In the genomic region with DNA sequence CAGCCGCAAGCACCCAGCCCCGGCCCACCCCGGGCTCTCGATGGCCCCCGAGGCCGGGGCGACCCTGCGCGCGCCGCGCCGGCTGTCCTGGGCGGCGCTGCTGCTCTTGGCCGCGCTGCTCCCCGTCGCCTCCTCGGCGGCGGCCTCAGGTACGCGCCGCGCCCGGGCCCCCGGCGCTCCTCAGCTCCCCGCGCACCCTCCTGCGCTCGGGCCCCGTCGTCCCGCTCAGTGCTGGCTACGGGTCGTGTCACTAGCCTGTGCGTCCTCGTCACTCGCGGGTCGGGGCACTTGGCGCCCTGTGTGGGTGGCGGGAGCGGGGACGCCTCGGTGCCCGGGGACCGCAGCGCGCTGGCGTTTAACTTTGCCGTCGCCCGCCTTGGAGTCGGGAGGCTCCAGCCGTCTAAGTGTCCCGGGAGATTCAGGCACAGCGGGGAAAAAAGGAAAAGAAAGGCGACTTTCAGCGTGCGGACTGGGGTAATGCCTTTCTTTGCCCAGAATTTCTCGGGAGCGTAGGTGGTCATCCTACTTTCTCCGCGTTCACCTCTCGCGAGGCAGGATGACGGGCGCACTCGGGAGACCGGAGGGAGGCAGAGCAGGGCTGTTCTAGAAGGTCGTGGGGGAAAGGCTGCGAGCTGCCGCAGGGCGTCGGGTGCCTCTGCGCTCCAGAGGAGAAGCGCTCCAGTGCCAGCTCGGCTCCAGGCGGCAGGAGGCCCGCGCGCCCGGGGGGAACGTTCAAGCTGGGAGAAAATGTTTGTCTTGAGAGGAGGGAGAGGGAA, we compare ENCODE assay signal across 8 cellular contexts.
DNase-seq lines count a peak whose midpoint lies in the region; ATAC-seq and TF ChIP-seq lines count a peak whose summit lies in the region.

No MANE protein-coding gene starts in this region.

- H3K36me3 Mint-ChIP-seq in stimulated activated naive CD8-positive, alpha-beta T cell treated with anti-CD3 and anti-CD28 coated beads, Interleukin-15, Interleukin-2, amounts not matched to agents 100 ng/mL and 50 ng/mL, for 24 hours (ENCODE audit: low read depth), result no peaks in the 10 kb centered on the region

- peak overlapping the region; percentile 51 for H3K4me3 ChIP-seq in astrocyte of the cerebellum (ENCODE audit: low read depth, low read length)

- H3K27me3 Mint-ChIP-seq in stimulated activated naive CD8-positive, alpha-beta T cell treated with anti-CD3 and anti-CD28 coated beads, Interleukin-15, Interleukin-2, amounts not matched to agents 100 ng/mL and 50 ng/mL, for 24 hours, result peaks cover 84% of the 10 kb centered on the region

- no peak for ATAC-seq in HG03460 (IDR thresholded peaks at IDR 0.05; ENCODE audit: unreplicated experiment)

- no peak for TF ChIP-seq CTCF in astrocyte of the cerebellum (IDR thresholded peaks at IDR 0.05; ENCODE audit: low read depth, low read length, missing control alignments)

- H3K27ac Mint-ChIP-seq in stimulated activated naive CD8-positive, alpha-beta T cell treated with anti-CD3 and anti-CD28 coated beads, Interleukin-15, Interleukin-2, amounts not matched to agents 100 ng/mL and 50 ng/mL, for 24 hours, result no peak overlapping the region

- peaks cover 20% of the 10 kb centered on the region for H3K4me1 Mint-ChIP-seq in stimulated activated naive CD8-positive, alpha-beta T cell treated with anti-CD3 and anti-CD28 coated beads, Interleukin-15, Interleukin-2, amounts not matched to agents 100 ng/mL and 50 ng/mL, for 24 hours (ENCODE audit: low read depth)

- peak; percentile 18 for DNase-seq in activated T-cell treated with anti-CD3 and anti-CD28 coated beads for 48 hours (ENCODE audit: low read depth)
- DNase-seq in activated T-cell treated with anti-CD3 and anti-CD28 coated beads for 4 hours, result no peak
- DNase-seq in NCI-H1092 treated with DMSO at 0.1 percent for 48 hours (lab: John Stamatoyannopoulos, UW), result peak; percentile 5
- peak; percentile 37 for DNase-seq in astrocyte of the cerebellum (ENCODE audit: low read depth)
- peak; percentile 87 for DNase-seq in islet precursor cell
- no peak for DNase-seq in middle frontal gyrus (ENCODE audit: extremely low spot score, low spot score)

- H3K4me3 Mint-ChIP-seq in stimulated activated naive CD8-positive, alpha-beta T cell treated with anti-CD3 and anti-CD28 coated beads, Interleukin-15, Interleukin-2, amounts not matched to agents 100 ng/mL and 50 ng/mL, for 24 hours, result peak overlapping the region; percentile 72

- in situ Hi-C loops in astrocyte of the cerebellum (cut with HindIII; ENCODE audit: low sequenced_read_pairs), result no loop called here

- no peaks in the 10 kb centered on the region for H3K9me3 Mint-ChIP-seq in stimulated activated naive CD8-positive, alpha-beta T cell treated with anti-CD3 and anti-CD28 coated beads, Interleukin-15, Interleukin-2, amounts not matched to agents 100 ng/mL and 50 ng/mL, for 24 hours

Comparison
In these comparisons a context has a peak if more than half of its experiments do, and no peak if none do; other contexts are left out.
1. DNase-seq: peak in activated T-cell treated with anti-CD3 and anti-CD28 coated beads for 48 hours (single experiment), NCI-H1092 treated with DMSO at 0.1 percent for 48 hours (single experiment), astrocyte of the cerebellum (single experiment) and islet precursor cell (single experiment); none in activated T-cell treated with anti-CD3 and anti-CD28 coated beads for 4 hours (single experiment) and middle frontal gyrus (single experiment).